16 cellular contexts compared by ENCODE assay signal in the genomic region with DNA sequence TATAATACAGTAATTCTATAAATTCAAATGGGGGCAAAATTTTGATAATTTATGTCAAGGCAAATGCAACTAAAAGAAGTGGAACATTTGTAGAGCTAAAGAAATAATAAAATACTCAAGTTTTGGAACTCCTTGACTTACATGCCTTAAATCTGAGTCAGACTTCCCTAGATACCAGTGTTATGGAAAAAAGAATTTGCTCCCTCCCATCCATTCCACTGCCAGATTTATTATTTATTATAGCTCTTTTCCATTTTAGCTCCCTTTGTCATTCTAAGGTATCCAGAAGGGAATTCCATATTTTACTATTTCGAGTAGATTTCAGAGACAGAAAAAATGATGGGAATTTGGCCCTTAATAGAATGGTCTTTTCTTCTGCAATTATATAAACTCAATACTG. TPM values are rescaled to one million over a fixed set of nuclear protein-coding genes. Genes with fewer than 3 reads are reported as not detected.
DNase-seq lines count a peak whose midpoint lies in the region; ATAC-seq and TF ChIP-seq lines count a peak whose summit lies in the region.
"Had no signal": no experiment of that assay in that cellular context is flagged by ENCODE, and none has a peak within 500 bp of the region (broad histone marks: within the 10 kb centered on the region; RNA-seq: fewer than 3 reads in every experiment).

No MANE protein-coding gene starts in this region.

- WGBS in heart right ventricle, 2 donors, result 56 to 65% methylated on average over 1 of the region's 1 CpG

- no peaks in the 10 kb centered on the region for H3K36me3 Mint-ChIP-seq in natural killer cell treated with Interleukin-12 subunit alpha and Interleukin-12 subunit beta and Interleukin-15 and Interleukin-18, amount 100 ng/mL, for 72 hours
- no peaks in the 10 kb centered on the region for H3K36me3 Mint-ChIP-seq in T-helper 2 cell treated with Interferon-gamma antibody and Interleukin-4, amounts not matched to agents 5 μg/mL and 100 μg/mL, for 36 hours (ENCODE audit: low read depth)

- H3K27ac ChIP-seq in heart right ventricle, result peak overlapping the region in 4 of 10 donors; percentile 7 to 46 (median 32)

- no peak for DNase-seq in heart right ventricle
- DNase-seq in cardiac septum (ENCODE audit: low spot score), result no peak
- peak; percentile 82 for DNase-seq in dedifferentiated amniotic fluid mesenchymal stem cell (ENCODE audit: extremely low spot score)
- peak; percentile 67 to 80 for DNase-seq in lung microvascular endothelial cell (ENCODE audit: low read depth in 2 of 2)
- DNase-seq in natural killer cell treated with Interleukin-12 subunit alpha and Interleukin-12 subunit beta and Interleukin-15 and Interleukin-18, amount 100 ng/mL, for 72 hours (ENCODE audit: low spot score), result no peak
- no peak for DNase-seq in T-helper 2 cell treated with Interferon-gamma antibody and Interleukin-4, amounts not matched to agents 5 μg/mL and 100 μg/mL, for 36 hours (ENCODE audit: low spot score)
- no peak for DNase-seq in activated CD4-positive, alpha-beta T cell treated with anti-CD3 and anti-CD28 coated beads, Interleukin-2, amount 50 U/mL, for 48 hours
- DNase-seq: activated CD8-positive, alpha-beta T cell treated with anti-CD3 and anti-CD28 coated beads, Interleukin-2, amount 10 ng/mL, durations not matched to agents 7 days and 5 days; NCI-H2081; NCI-H526 had no signal

- H3K36me3 ChIP-seq in heart right ventricle, result peaks cover 0 to 27% (median 0%) of the 10 kb centered on the region in 9 donors

- no peak overlapping the region for H3K4me3 ChIP-seq in heart right ventricle

- H3K4me1 Mint-ChIP-seq in natural killer cell treated with Interleukin-12 subunit alpha and Interleukin-12 subunit beta and Interleukin-15 and Interleukin-18, amount 100 ng/mL, for 72 hours (ENCODE audit: low read depth in 2 of 2), result no peaks in the 10 kb centered on the region
- H3K4me1 Mint-ChIP-seq in T-helper 2 cell treated with Interferon-gamma antibody and Interleukin-4, amounts not matched to agents 5 μg/mL and 100 μg/mL, for 36 hours (ENCODE audit: low read depth), result no peaks in the 10 kb centered on the region

- no peak overlapping the region for H3K4me3 Mint-ChIP-seq in natural killer cell treated with Interleukin-12 subunit alpha and Interleukin-12 subunit beta and Interleukin-15 and Interleukin-18, amount 100 ng/mL, for 72 hours
- no peak overlapping the region for H3K4me3 Mint-ChIP-seq in T-helper 2 cell treated with Interferon-gamma antibody and Interleukin-4, amounts not matched to agents 5 μg/mL and 100 μg/mL, for 36 hours
- H3K4me3 Mint-ChIP-seq: activated CD8-positive, alpha-beta T cell treated with anti-CD3 and anti-CD28 coated beads, Interleukin-2, amount 10 ng/mL, durations not matched to agents 7 days and 5 days; activated T-helper 1 cell treated with anti-CD3 and anti-CD28 coated beads, Interleukin-12 subunit alpha, Interleukin-12 subunit beta, Interleukin-2, Interleukin-4 antibody, amounts not matched to agents 30 ng/mL and 10 ng/mL and 1 ng/mL, durations not matched to agents 14 hours and 24 hours and 36 hours; dendritic cell treated with granulocyte-macrophage colony-stimulating factor and Interleukin-4, amounts not matched to agents 40 ng/mL and 50 ng/mL, for 4 days had no signal

- H3K27ac Mint-ChIP-seq in natural killer cell treated with Interleukin-12 subunit alpha and Interleukin-12 subunit beta and Interleukin-15 and Interleukin-18, amount 100 ng/mL, for 72 hours, result no peak overlapping the region
- H3K27ac Mint-ChIP-seq in T-helper 2 cell treated with Interferon-gamma antibody and Interleukin-4, amounts not matched to agents 5 μg/mL and 100 μg/mL, for 36 hours, result no peak overlapping the region
- H3K27ac Mint-ChIP-seq: activated CD8-positive, alpha-beta T cell treated with anti-CD3 and anti-CD28 coated beads, Interleukin-2, amount 10 ng/mL, durations not matched to agents 7 days and 5 days; activated T-helper 1 cell treated with anti-CD3 and anti-CD28 coated beads, Interleukin-12 subunit alpha, Interleukin-12 subunit beta, Interleukin-2, Interleukin-4 antibody, amounts not matched to agents 30 ng/mL and 10 ng/mL and 1 ng/mL, durations not matched to agents 14 hours and 24 hours and 36 hours; dendritic cell treated with granulocyte-macrophage colony-stimulating factor and Interleukin-4, amounts not matched to agents 40 ng/mL and 50 ng/mL, for 4 days had no signal

- TF ChIP-seq CTCF in heart right ventricle (IDR thresholded peaks at IDR 0.05), result no peak

- H3K4me1 ChIP-seq in heart right ventricle, result peaks cover 0 to 40% (median 13%) of the 10 kb centered on the region in 9 donors

- no peaks in the 10 kb centered on the region for H3K27me3 ChIP-seq in heart right ventricle

- intact Hi-C loops in heart right ventricle (cut with DNase I) (no loop called here), cardiac septum (cut with DNase I) (no loop called here)

- H3K27me3 Mint-ChIP-seq in natural killer cell treated with Interleukin-12 subunit alpha and Interleukin-12 subunit beta and Interleukin-15 and Interleukin-18, amount 100 ng/mL, for 72 hours, result peaks cover 15 to 43% of the 10 kb centered on the region in 2 donors
- no peaks in the 10 kb centered on the region for H3K27me3 Mint-ChIP-seq in T-helper 2 cell treated with Interferon-gamma antibody and Interleukin-4, amounts not matched to agents 5 μg/mL and 100 μg/mL, for 36 hours (ENCODE audit: low read depth)
- H3K27me3 Mint-ChIP-seq: dendritic cell treated with granulocyte-macrophage colony-stimulating factor and Interleukin-4, amounts not matched to agents 40 ng/mL and 50 ng/mL, for 4 days had no signal

- ATAC-seq in heart right ventricle, result peak in 6 of 8 donors; percentile 45 to 73 (median 54)
- no peak for ATAC-seq in HG03469 (IDR thresholded peaks at IDR 0.05; ENCODE audit: unreplicated experiment)
- no peak for ATAC-seq in natural killer cell treated with Interleukin-12 subunit alpha and Interleukin-12 subunit beta and Interleukin-15 and Interleukin-18, amount 100 ng/mL, for 72 hours
- ATAC-seq: activated CD8-positive, alpha-beta T cell treated with anti-CD3 and anti-CD28 coated beads, Interleukin-2, amount 10 ng/mL, durations not matched to agents 7 days and 5 days; esophagus mucosa; left lobe of liver; Panc1 had no signal

- peaks cover 0 to 6% (median 0%) of the 10 kb centered on the region in 11 donors for H3K9me3 ChIP-seq in heart right ventricle

- H3K9me3 Mint-ChIP-seq in natural killer cell treated with Interleukin-12 subunit alpha and Interleukin-12 subunit beta and Interleukin-15 and Interleukin-18, amount 100 ng/mL, for 72 hours, result no peaks in the 10 kb centered on the region
- H3K9me3 Mint-ChIP-seq in T-helper 2 cell treated with Interferon-gamma antibody and Interleukin-4, amounts not matched to agents 5 μg/mL and 100 μg/mL, for 36 hours, result no peaks in the 10 kb centered on the region
- H3K9me3 Mint-ChIP-seq: activated T-helper 1 cell treated with anti-CD3 and anti-CD28 coated beads, Interleukin-12 subunit alpha, Interleukin-12 subunit beta, Interleukin-2, Interleukin-4 antibody, amounts not matched to agents 30 ng/mL and 10 ng/mL and 1 ng/mL, durations not matched to agents 14 hours and 24 hours and 36 hours; dendritic cell treated with granulocyte-macrophage colony-stimulating factor and Interleukin-4, amounts not matched to agents 40 ng/mL and 50 ng/mL, for 4 days had no signal

RNA-seq across cellular contexts. Expression of a gene that starts 44.0 kb away (rescaled TPM):
- total RNA-seq in heart right ventricle (10 to 100 TPM in 8 of 10 donors, 1 to 10 TPM in 2; 7.5 to 19.0 (median 11.5) TPM), cardiac septum (14.7 TPM), lung microvascular endothelial cell (58.0 and 78.2 TPM in 2 replicates)
- polyA plus RNA-seq in heart right ventricle, result 10 to 100 TPM; 12.9 to 19.8 TPM
- total RNA-seq in natural killer cell treated with Interleukin-12 subunit alpha and Interleukin-12 subunit beta and Interleukin-15 and Interleukin-18, amount 100 ng/mL, for 72 hours, result not detected
- total RNA-seq: activated CD8-positive, alpha-beta T cell treated with anti-CD3 and anti-CD28 coated beads, Interleukin-2, amount 10 ng/mL, durations not matched to agents 7 days and 5 days; activated T-helper 1 cell treated with anti-CD3 and anti-CD28 coated beads, Interleukin-12 subunit alpha, Interleukin-12 subunit beta, Interleukin-2, Interleukin-4 antibody, amounts not matched to agents 30 ng/mL and 10 ng/mL and 1 ng/mL, durations not matched to agents 14 hours and 24 hours and 36 hours had no signal

Comparison
In these comparisons a context has a peak if more than half of its experiments do, and no peak if none do; other contexts are left out.
1. ATAC-seq: peak in heart right ventricle (6 of 8); none in HG03469 (single experiment) and natural killer cell treated with Interleukin-12 subunit alpha and Interleukin-12 subunit beta and Interleukin-15 and Interleukin-18, amount 100 ng/mL, for 72 hours (0 of 2).
2. DNase-seq: peak in dedifferentiated amniotic fluid mesenchymal stem cell (single experiment) and lung microvascular endothelial cell (2 of 2); none in heart right ventricle (0 of 2), cardiac septum (single experiment), natural killer cell treated with Interleukin-12 subunit alpha and Interleukin-12 subunit beta and Interleukin-15 and Interleukin-18, amount 100 ng/mL, for 72 hours (single experiment), T-helper 2 cell treated with Interferon-gamma antibody and Interleukin-4, amounts not matched to agents 5 μg/mL and 100 μg/mL, for 36 hours (single experiment) and activated CD4-positive, alpha-beta T cell treated with anti-CD3 and anti-CD28 coated beads, Interleukin-2, amount 50 U/mL, for 48 hours (0 of 2).
3. RNA of a gene that starts 44.0 kb away (total RNA-seq): 58.0 to 78.2 TPM in lung microvascular endothelial cell, 14.7 TPM in cardiac septum (single experiment) and 7.5 to 19.0 TPM in heart right ventricle; not detected in natural killer cell treated with Interleukin-12 subunit alpha and Interleukin-12 subunit beta and Interleukin-15 and Interleukin-18, amount 100 ng/mL, for 72 hours; every median in the first group is over 4 times any median in the second.